Comparison of ENCODE assay signal across 20 cellular contexts in genomic region chr3:56885879-56886647, GRCh38.
A peak's percentile ranks its signal among the peaks of the same experiment; 100 is the strongest.
DNase-seq lines count a peak whose midpoint lies in the region; ATAC-seq and TF ChIP-seq lines count a peak whose summit lies in the region.
"Had no signal": no experiment of that assay in that cellular context is flagged by ENCODE, and none has a peak within 500 bp of the region (broad histone marks: within the 10 kb centered on the region; RNA-seq: fewer than 3 reads in every experiment).

No MANE protein-coding gene starts in this region.

- peak; percentile 51 to 59 for ATAC-seq in activated CD4-positive, CD25-positive, alpha-beta regulatory T cell treated with anti-CD3 and anti-CD28 coated beads, Interleukin-2, amount 50 U/mL, for 24 hours
- ATAC-seq in SK-N-SH treated with all-trans-retinoic acid at 6 μM for 48 hours, result no peak
- no peak for ATAC-seq in central memory CD8-positive, alpha-beta T cell (replicated peaks; ENCODE audit: extremely low read depth, poor library complexity, severe bottlenecking)
- ATAC-seq: GM12878 had no signal

- DNase-seq in activated CD4-positive, CD25-positive, alpha-beta regulatory T cell (lab: John Stamatoyannopoulos, UW), result no peak
- DNase-seq in central memory CD8-positive, alpha-beta T cell (ENCODE audit: low spot score in 2 of 2), result no peak
- DNase-seq in smooth muscle cell (lab: John Stamatoyannopoulos, UW; ENCODE audit: unreplicated experiment), result no peak
- DNase-seq in NCI-H2107 treated with DMSO at 0.1 percent for 48 hours (lab: John Stamatoyannopoulos, UW; ENCODE audit: unreplicated experiment), result no peak
- no peak for DNase-seq in islet precursor cell
- DNase-seq in colonic mucosa, result no peak
- DNase-seq: activated CD4-positive, alpha-beta T cell treated with anti-CD3 and anti-CD28 coated beads for 48 hours; aorta; DMS 273 treated with DMSO at 0.1 percent for 48 hours; kidney; NCI-H2171 treated with DMSO at 0.1 percent for 48 hours; nephron progenitor cell; small intestine; stimulated activated CD8-positive, alpha-beta memory T cell treated with anti-CD3 and anti-CD28 coated beads, Interleukin-4, amount 100 ng/mL, for 48 hours; testis had no signal

- no peak overlapping the region for H2AFZ ChIP-seq in smooth muscle cell (ENCODE audit: low read depth)
- H2AFZ ChIP-seq: hepatocyte had no signal

- H3K27ac ChIP-seq in smooth muscle cell (ENCODE audit: low read depth) (no peak overlapping the region), colonic mucosa (no peak overlapping the region)
- H3K27ac ChIP-seq: hepatocyte, SJSA1, testis had no signal

- H3K9me3 ChIP-seq in smooth muscle cell (replicated peaks; ENCODE audit: low read depth) (no peaks in the 10 kb centered on the region), colonic mucosa (no peaks in the 10 kb centered on the region)
- H3K9me3 ChIP-seq: SJSA1, testis had no signal

- H3K36me3 ChIP-seq in smooth muscle cell (ENCODE audit: low read depth) (no peaks in the 10 kb centered on the region), colonic mucosa (no peaks in the 10 kb centered on the region)
- H3K36me3 ChIP-seq: SJSA1 had no signal

- no peaks in the 10 kb centered on the region for H3K27me3 ChIP-seq in smooth muscle cell (ENCODE audit: low read depth)
- H3K27me3 ChIP-seq in colonic mucosa, result no peaks in the 10 kb centered on the region
- H3K27me3 ChIP-seq: hepatocyte, SJSA1, testis had no signal

- H3K27me3 Mint-ChIP-seq in central memory CD8-positive, alpha-beta T cell, result no peaks in the 10 kb centered on the region

- H3K4me3 Mint-ChIP-seq in central memory CD8-positive, alpha-beta T cell, result peak overlapping the region; percentile 69
- H3K4me3 Mint-ChIP-seq: nephron progenitor cell had no signal

- peaks cover 6% of the 10 kb centered on the region for H3K36me3 Mint-ChIP-seq in central memory CD8-positive, alpha-beta T cell (ENCODE audit: insufficient read depth)

- no peak for TF ChIP-seq CTCF in smooth muscle cell (IDR thresholded peaks at IDR 0.05; ENCODE audit: borderline replicate concordance, insufficient read depth, poor library complexity, severe bottlenecking)
- no peak for TF ChIP-seq CTCF in colonic mucosa (IDR thresholded peaks at IDR 0.05)

- H3K4me1 ChIP-seq in smooth muscle cell (ENCODE audit: low read depth) (peaks cover 6% of the 10 kb centered on the region), colonic mucosa (no peaks in the 10 kb centered on the region)
- H3K4me1 ChIP-seq: SJSA1 had no signal

- 77% methylated on average over 7 of the region's 7 CpGs for WGBS in smooth muscle cell (ENCODE audit: low lambda C conversion rate)

- peaks cover 52% of the 10 kb centered on the region for H3K4me1 Mint-ChIP-seq in central memory CD8-positive, alpha-beta T cell

- intact Hi-C loops in colonic mucosa (cut with DNase I), result no loop called here

- H3F3A ChIP-seq in smooth muscle cell (ENCODE audit: low read depth), result no peaks in the 10 kb centered on the region

- H3K27ac Mint-ChIP-seq in central memory CD8-positive, alpha-beta T cell (ENCODE audit: low read depth), result peak overlapping the region; percentile 67
- H3K27ac Mint-ChIP-seq: nephron progenitor cell had no signal

- no peaks in the 10 kb centered on the region for H3K9me3 Mint-ChIP-seq in central memory CD8-positive, alpha-beta T cell
- H3K9me3 Mint-ChIP-seq: nephron progenitor cell had no signal

- H3K9ac ChIP-seq in smooth muscle cell (ENCODE audit: low read depth), result no peak overlapping the region
- H3K9ac ChIP-seq in colonic mucosa (ENCODE audit: low read depth in 2 of 2, low read length in 2 of 2), result no peak overlapping the region

- no peaks in the 10 kb centered on the region for H4K20me1 ChIP-seq in smooth muscle cell (ENCODE audit: low read depth)

- H3K4me3 ChIP-seq in smooth muscle cell (no peak overlapping the region), colonic mucosa (no peak overlapping the region)
- H3K4me3 ChIP-seq: GM12878, hepatocyte, SJSA1, testis had no signal

- H3K4me2 ChIP-seq in smooth muscle cell, result peak overlapping the region; percentile 4
- H3K4me2 ChIP-seq: hepatocyte had no signal

- H3K79me2 ChIP-seq in smooth muscle cell (ENCODE audit: low read depth), result no peaks in the 10 kb centered on the region
- H3K79me2 ChIP-seq: hepatocyte had no signal

TF ChIP-seq in SK-N-SH treated with all-trans-retinoic acid at 6 μM for 48 hours, 23 proteins besides CTCF, POLR2A, EP300 and RAD21:
- no peak for TF ChIP-seq GLIS3 (CRISPR knock-in tag; IDR thresholded peaks at IDR 0.05)
- TF ChIP-seq TCF4 (CRISPR knock-in tag; IDR thresholded peaks at IDR 0.05; ENCODE audit: borderline replicate concordance), result peak; percentile 17; the same call in 1 of the 2 replicates

Comparison
In these comparisons a context has a peak if more than half of its experiments do, and no peak if none do; other contexts are left out.
1. ATAC-seq: peak in activated CD4-positive, CD25-positive, alpha-beta regulatory T cell treated with anti-CD3 and anti-CD28 coated beads, Interleukin-2, amount 50 U/mL, for 24 hours (2 of 2); none in SK-N-SH treated with all-trans-retinoic acid at 6 μM for 48 hours (single experiment) and central memory CD8-positive, alpha-beta T cell (single experiment).